ENCODE assay signal across 21 cellular contexts in the genomic region with DNA sequence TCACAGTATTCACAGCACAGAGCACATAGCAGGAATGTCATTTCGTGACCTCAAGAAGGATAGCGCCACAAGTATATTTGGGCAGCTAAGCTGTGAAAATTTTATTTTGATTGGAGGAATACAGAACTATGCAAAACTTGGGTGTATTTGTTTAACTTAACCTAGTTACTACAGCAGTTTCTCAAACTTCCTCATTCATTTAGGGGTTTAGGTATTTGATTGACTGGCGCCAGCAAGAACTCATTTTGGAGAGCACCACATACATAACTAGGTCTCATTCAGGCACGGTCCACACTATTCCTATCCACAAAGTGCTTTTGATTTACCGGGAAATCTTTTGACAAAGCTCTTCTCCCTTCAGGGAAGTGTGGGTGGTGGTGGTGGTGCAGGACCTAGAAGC.
DNase-seq lines count a peak whose midpoint lies in the region; ATAC-seq, FAIRE-seq and TF ChIP-seq lines count a peak whose summit lies in the region.
"Had no signal": no experiment of that assay in that cellular context is flagged by ENCODE, and none has a peak within 500 bp of the region (broad histone marks: within the 10 kb centered on the region; RNA-seq: fewer than 3 reads in every experiment).

No MANE protein-coding gene starts in this region.

- TF ChIP-seq CTCF in A549 (IDR thresholded peaks at IDR 0.05) (no peak), nephron (IDR thresholded peaks at IDR 0.05; ENCODE audit: unreplicated experiment in 3 of 3) (no peak), GM20000 (IDR thresholded peaks at IDR 0.05; ENCODE audit: extremely low read depth, missing control alignments) (no peak)

- peak overlapping the region in 1 of 2 donors; percentile 65 for H3K27ac Mint-ChIP-seq in effector memory CD8-positive, alpha-beta T cell
- H3K27ac Mint-ChIP-seq in nephron = peak overlapping the region; percentile 13 to 52 (median 20)
- H3K27ac Mint-ChIP-seq: activated naive CD4-positive, alpha-beta T cell treated with anti-CD3 and anti-CD28 coated beads, Interleukin-2, amount 50 U/mL, for 24 hours; activated T-cell treated with anti-CD3 and anti-CD28 coated beads, Interleukin-2, amount 50 U/mL, for 72 hours; CD4-positive, alpha-beta T cell; stimulated activated naive CD8-positive, alpha-beta T cell treated with anti-CD3 and anti-CD28 coated beads, Interleukin-15, amount 100 ng/mL, for 72 hours had no signal

- H3K36me3 Mint-ChIP-seq in effector memory CD8-positive, alpha-beta T cell (ENCODE audit: insufficient read depth) = no peaks in the 10 kb centered on the region
- H3K36me3 Mint-ChIP-seq in nephron (ENCODE audit: low read depth) = no peaks in the 10 kb centered on the region
- H3K36me3 Mint-ChIP-seq: activated naive CD4-positive, alpha-beta T cell treated with anti-CD3 and anti-CD28 coated beads, Interleukin-2, amount 50 U/mL, for 24 hours had no signal

- peak overlapping the region in 1 of 2 donors; percentile 54 for H3K4me3 Mint-ChIP-seq in effector memory CD8-positive, alpha-beta T cell
- H3K4me3 Mint-ChIP-seq in nephron = no peak overlapping the region
- H3K4me3 Mint-ChIP-seq: activated naive CD4-positive, alpha-beta T cell treated with anti-CD3 and anti-CD28 coated beads, Interleukin-2, amount 50 U/mL, for 24 hours; activated T-cell treated with anti-CD3 and anti-CD28 coated beads, Interleukin-2, amount 50 U/mL, for 72 hours; CD4-positive, alpha-beta T cell; stimulated activated naive CD8-positive, alpha-beta T cell treated with anti-CD3 and anti-CD28 coated beads, Interleukin-15, amount 100 ng/mL, for 72 hours had no signal

- TF ChIP-seq RAD21 in A549 (conservative IDR thresholded peaks at IDR 0.05 in 1 of 2, IDR thresholded peaks at IDR 0.05 in 1 of 2) = no peak

- no peak for ATAC-seq in A549
- peak; percentile 50 for ATAC-seq in effector memory CD8-positive, alpha-beta T cell (replicated peaks)
- ATAC-seq: activated T-cell treated with anti-CD3 and anti-CD28 coated beads, Interleukin-2, amount 50 U/mL, for 72 hours; esophagus mucosa; Panc1; stimulated activated naive CD8-positive, alpha-beta T cell treated with anti-CD3 and anti-CD28 coated beads, Interleukin-15, amount 100 ng/mL, for 72 hours had no signal

- POLR2A ChIA-PET in A549 (lab: Yijun Ruan, JAX) = no interaction called here

- H3K27me3 Mint-ChIP-seq in effector memory CD8-positive, alpha-beta T cell = peaks cover 0 to 18% of the 10 kb centered on the region in 2 donors
- H3K27me3 Mint-ChIP-seq in nephron (ENCODE audit: low read depth) = no peaks in the 10 kb centered on the region
- H3K27me3 Mint-ChIP-seq: activated naive CD4-positive, alpha-beta T cell treated with anti-CD3 and anti-CD28 coated beads, Interleukin-2, amount 50 U/mL, for 24 hours; CD4-positive, alpha-beta T cell; stimulated activated naive CD8-positive, alpha-beta T cell treated with anti-CD3 and anti-CD28 coated beads, Interleukin-15, amount 100 ng/mL, for 72 hours had no signal

- no peaks in the 10 kb centered on the region for H3K9me3 ChIP-seq in A549
- H3K9me3 ChIP-seq: ovary had no signal

- DNase-seq in A549 (ENCODE audit: low read depth in 1 of 2, low spot score in 1 of 2) (no peak), Kasumi-1 (lab: John Stamatoyannopoulos, UW) (peak; percentile 17 to 18), NCI-H1694 treated with DMSO at 0.1 percent for 48 hours (lab: John Stamatoyannopoulos, UW) (no peak), GM20000 (ENCODE audit: low spot score) (no peak), NCI-H2029 (lab: John Stamatoyannopoulos, UW) (no peak), GF-D8 (lab: John Stamatoyannopoulos, UW) (no peak)
- no peak for DNase-seq in effector memory CD8-positive, alpha-beta T cell
- DNase-seq: activated CD4-positive, CD25-positive, alpha-beta regulatory T cell; activated T-cell treated with anti-CD3 and anti-CD28 coated beads, Interleukin-2, amount 50 U/mL, for 72 hours; CD4-positive, alpha-beta T cell; cerebellar nuclear complex; NCI-H2171; NCI-H69; ovary; stimulated activated CD4-positive, alpha-beta T cell treated with anti-CD3 and anti-CD28 coated beads, Interleukin-1b, Interleukin-23, amount 100 ng/mL, for 48 hours; stimulated activated naive CD8-positive, alpha-beta T cell treated with anti-CD3 and anti-CD28 coated beads, Interleukin-15, amount 100 ng/mL, for 72 hours had no signal

- H3K27ac ChIP-seq in A549 = peak overlapping the region; percentile 43 to 88; a peak in 5 of 6 replicates
- H3K27ac ChIP-seq: KMS-11, ovary had no signal

- H3K4me3 ChIP-seq in A549 = no peak overlapping the region
- H3K4me3 ChIP-seq: ovary had no signal

- TF ChIP-seq POLR2A in A549 (IDR thresholded peaks at IDR 0.05; ENCODE audit: low read length) = no peak

- CTCF ChIA-PET in A549 (lab: Yijun Ruan, JAX) = interaction anchor here (0.5 kb wide), 1 partner anchor 187 kb away, joined by 3 read pairs; no protein-coding TSS in a partner anchor

- no peaks in the 10 kb centered on the region for H3K9me3 Mint-ChIP-seq in effector memory CD8-positive, alpha-beta T cell
- no peaks in the 10 kb centered on the region for H3K9me3 Mint-ChIP-seq in nephron
- H3K9me3 Mint-ChIP-seq: activated naive CD4-positive, alpha-beta T cell treated with anti-CD3 and anti-CD28 coated beads, Interleukin-2, amount 50 U/mL, for 24 hours; activated T-cell treated with anti-CD3 and anti-CD28 coated beads, Interleukin-2, amount 50 U/mL, for 72 hours; CD4-positive, alpha-beta T cell; stimulated activated naive CD8-positive, alpha-beta T cell treated with anti-CD3 and anti-CD28 coated beads, Interleukin-15, amount 100 ng/mL, for 72 hours had no signal

- WGBS in A549 (ENCODE audit: missing lambda C conversion rate) = 88% methylated on average over 5 of the region's 5 CpGs

- FAIRE-seq in A549 (lab: Jason Lieb, UNC) = no peak

- peaks cover 45% of the 10 kb centered on the region for H3K4me1 ChIP-seq in A549

- peaks cover 0 to 11% of the 10 kb centered on the region in 2 donors for H3K4me1 Mint-ChIP-seq in effector memory CD8-positive, alpha-beta T cell (ENCODE audit: low read depth in 2 of 2)
- peaks cover 40% of the 10 kb centered on the region for H3K4me1 Mint-ChIP-seq in nephron
- H3K4me1 Mint-ChIP-seq: activated naive CD4-positive, alpha-beta T cell treated with anti-CD3 and anti-CD28 coated beads, Interleukin-2, amount 50 U/mL, for 24 hours had no signal

- H3K4me2 ChIP-seq in A549 = no peak overlapping the region
- H3K4me2 ChIP-seq: KMS-11 had no signal

- no peak for TF ChIP-seq EP300 in A549 (IDR thresholded peaks at IDR 0.05)

TF ChIP-seq in A549, 52 proteins besides CTCF, POLR2A, EP300 and RAD21:
- TF ChIP-seq ZFP36 (IDR thresholded peaks at IDR 0.05; ENCODE audit: borderline replicate concordance, partially characterized antibody) (no peak), TFCP2L1 (CRISPR knock-in tag; IDR thresholded peaks at IDR 0.05) (no peak), MYC (IDR thresholded peaks at IDR 0.05; ENCODE audit: borderline replicate concordance, low read length) (no peak), RNF2 (IDR thresholded peaks at IDR 0.05; ENCODE audit: borderline replicate concordance, low read depth) (no peak)
- TF ChIP-seq, protein P1, sequence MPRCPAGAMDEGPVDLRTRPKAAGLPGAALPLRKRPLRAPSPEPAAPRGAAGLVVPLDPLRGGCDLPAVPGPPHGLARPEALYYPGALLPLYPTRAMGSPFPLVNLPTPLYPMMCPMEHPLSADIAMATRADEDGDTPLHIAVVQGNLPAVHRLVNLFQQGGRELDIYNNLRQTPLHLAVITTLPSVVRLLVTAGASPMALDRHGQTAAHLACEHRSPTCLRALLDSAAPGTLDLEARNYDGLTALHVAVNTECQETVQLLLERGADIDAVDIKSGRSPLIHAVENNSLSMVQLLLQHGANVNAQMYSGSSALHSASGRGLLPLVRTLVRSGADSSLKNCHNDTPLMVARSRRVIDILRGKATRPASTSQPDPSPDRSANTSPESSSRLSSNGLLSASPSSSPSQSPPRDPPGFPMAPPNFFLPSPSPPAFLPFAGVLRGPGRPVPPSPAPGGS (IDR thresholded peaks at IDR 0.05) = no peak

Comparison
In these comparisons a context has a peak if more than half of its experiments do, and no peak if none do; other contexts are left out.
1. DNase-seq: peak in Kasumi-1 (2 of 2); none in A549 (0 of 2), effector memory CD8-positive, alpha-beta T cell (0 of 3), NCI-H1694 treated with DMSO at 0.1 percent for 48 hours (single experiment), GM20000 (single experiment), NCI-H2029 (single experiment) and GF-D8 (single experiment).